In the genomic region with DNA sequence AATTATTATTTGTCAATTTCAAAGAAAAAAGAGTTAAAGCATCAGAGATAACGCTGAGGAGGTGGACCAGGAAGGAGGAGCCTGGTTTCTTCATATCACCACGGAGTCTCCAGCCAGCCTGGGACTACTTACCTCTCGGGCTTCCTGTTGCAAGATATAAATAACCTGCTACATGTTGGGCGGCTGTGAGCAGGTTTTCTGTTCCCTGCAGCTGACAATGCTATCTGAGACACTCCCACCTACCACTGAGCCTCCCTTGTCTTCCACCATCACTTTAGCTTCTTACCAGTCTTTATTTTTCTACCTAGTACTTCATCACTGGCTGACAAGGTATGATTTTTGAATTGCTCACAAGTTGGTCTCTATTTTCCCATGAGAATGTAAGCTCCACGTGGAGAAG, we compare ENCODE assay signal across 22 cellular contexts.
A peak's percentile ranks its signal among the peaks of the same experiment; 100 is the strongest.
DNase-seq lines count a peak whose midpoint lies in the region; ATAC-seq, FAIRE-seq and TF ChIP-seq lines count a peak whose summit lies in the region.
"Had no signal": no experiment of that assay in that cellular context is flagged by ENCODE, and none has a peak within 500 bp of the region (broad histone marks: within the 10 kb centered on the region; RNA-seq: fewer than 3 reads in every experiment).

No MANE protein-coding gene starts in this region.

- in situ Hi-C loops in KBM-7 (cut with MboI; ENCODE audit: low pct_unique_long_range_greater_than_20kb, low sequenced_read_pairs), result no loop called here

- H3K27ac ChIP-seq in A549, result peak overlapping the region; percentile 19 to 51; a peak in 3 of 6 replicates
- H3K27ac ChIP-seq in testis, result no peak overlapping the region
- H3K27ac ChIP-seq: HL-60 had no signal

- no peak for ATAC-seq in A549
- peak; percentile 58 for ATAC-seq in GM21825 (IDR thresholded peaks at IDR 0.05; ENCODE audit: unreplicated experiment)
- ATAC-seq: PC-3 had no signal

- no peak for TF ChIP-seq RAD21 in A549 (conservative IDR thresholded peaks at IDR 0.05 in 1 of 2, IDR thresholded peaks at IDR 0.05 in 1 of 2)

- DNase-seq in A549 (ENCODE audit: low read depth in 1 of 2, low spot score in 1 of 2) (no peak), DMS53 (lab: John Stamatoyannopoulos, UW) (peak; percentile 67), RPMI8226 (peak; percentile 44), testis (no peak), NCI-H128 (lab: John Stamatoyannopoulos, UW; ENCODE audit: unreplicated experiment) (no peak), T-helper 9 cell (no peak), KBM-7 (no peak)
- DNase-seq: AML-193; CD4-positive, alpha-beta memory T cell; EL; HCEC 1CT; NCI-H1092 treated with DMSO at 0.1 percent for 48 hours; NCI-H1930; NCI-H2171; NCI-H446 treated with DMSO at 0.1 percent for 48 hours; NK-92 treated with Interleukin-12 subunit alpha and Interleukin-12 subunit beta, amount 100 ng/mL, for 24 hours; PC-3; T1000 had no signal

- WGBS in A549 (ENCODE audit: missing lambda C conversion rate), result 82% methylated on average over 5 of the region's 5 CpGs
- WGBS in testis, 2 donors, result 62 to 73% methylated on average over 5 of the region's 5 CpGs

- H3K4me2 ChIP-seq in A549, result no peak overlapping the region

- intact Hi-C loops in testis (cut with DNase I; ENCODE audit: low total_unique reads), result no loop called here

- no peak for TF ChIP-seq EP300 in A549 (IDR thresholded peaks at IDR 0.05)

- H3K4me3 ChIP-seq in A549, result no peak overlapping the region
- no peak overlapping the region for H3K4me3 ChIP-seq in testis

- CTCF ChIA-PET in A549 (lab: Yijun Ruan, JAX), result no interaction called here

- H3K4me1 ChIP-seq in A549 (peaks cover 35% of the 10 kb centered on the region), testis (peaks cover 6% of the 10 kb centered on the region)

- FAIRE-seq in A549 (lab: Jason Lieb, UNC), result no peak
- FAIRE-seq: D721Med, GM18507 had no signal

- H3K27me3 ChIP-seq in testis, result no peaks in the 10 kb centered on the region

- TF ChIP-seq POLR2A in A549 (IDR thresholded peaks at IDR 0.05; ENCODE audit: low read length) (no peak), testis (IDR thresholded peaks at IDR 0.05) (no peak)

- no peak for TF ChIP-seq CTCF in A549 (IDR thresholded peaks at IDR 0.05)
- TF ChIP-seq CTCF in testis (IDR thresholded peaks at IDR 0.05), result no peak

- POLR2A ChIA-PET in A549 (lab: Yijun Ruan, JAX), result no interaction called here

- no peaks in the 10 kb centered on the region for H3K9me3 ChIP-seq in A549
- H3K9me3 ChIP-seq in testis, result no peaks in the 10 kb centered on the region

- H3K36me3 ChIP-seq in testis (ENCODE audit: low read depth, missing control alignments), result no peaks in the 10 kb centered on the region

TF ChIP-seq in A549, 52 proteins besides CTCF, POLR2A, EP300 and RAD21:
- TF ChIP-seq, protein P1, sequence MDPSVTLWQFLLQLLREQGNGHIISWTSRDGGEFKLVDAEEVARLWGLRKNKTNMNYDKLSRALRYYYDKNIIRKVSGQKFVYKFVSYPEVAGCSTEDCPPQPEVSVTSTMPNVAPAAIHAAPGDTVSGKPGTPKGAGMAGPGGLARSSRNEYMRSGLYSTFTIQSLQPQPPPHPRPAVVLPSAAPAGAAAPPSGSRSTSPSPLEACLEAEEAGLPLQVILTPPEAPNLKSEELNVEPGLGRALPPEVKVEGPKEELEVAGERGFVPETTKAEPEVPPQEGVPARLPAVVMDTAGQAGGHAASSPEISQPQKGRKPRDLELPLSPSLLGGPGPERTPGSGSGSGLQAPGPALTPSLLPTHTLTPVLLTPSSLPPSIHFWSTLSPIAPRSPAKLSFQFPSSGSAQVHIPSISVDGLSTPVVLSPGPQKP (IDR thresholded peaks at IDR 0.05; ENCODE audit: low read depth, low read length), result no peak
- TF ChIP-seq NR3C1 (IDR thresholded peaks at IDR 0.05) (no peak), SREBF2 (IDR thresholded peaks at IDR 0.05) (no peak), BHLHE40 (IDR thresholded peaks at IDR 0.05; ENCODE audit: low read depth, low read length) (no peak), NFE2L2 (conservative IDR thresholded peaks at IDR 0.05; ENCODE audit: low read length) (no peak), CHD2 (IDR thresholded peaks at IDR 0.05; ENCODE audit: low read length, partially characterized antibody) (no peak), CBX2 (IDR thresholded peaks at IDR 0.05; ENCODE audit: borderline replicate concordance, low read depth) (no peak), POLR2AphosphoS2 (conservative IDR thresholded peaks at IDR 0.05; ENCODE audit: low read length) (no peak), GATA3 (IDR thresholded peaks at IDR 0.05; ENCODE audit: borderline replicate concordance) (no peak)
- TF ChIP-seq, protein P2, sequence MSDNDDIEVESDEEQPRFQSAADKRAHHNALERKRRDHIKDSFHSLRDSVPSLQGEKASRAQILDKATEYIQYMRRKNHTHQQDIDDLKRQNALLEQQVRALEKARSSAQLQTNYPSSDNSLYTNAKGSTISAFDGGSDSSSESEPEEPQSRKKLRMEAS (IDR thresholded peaks at IDR 0.05), result no peak
- TF ChIP-seq, protein P3, sequence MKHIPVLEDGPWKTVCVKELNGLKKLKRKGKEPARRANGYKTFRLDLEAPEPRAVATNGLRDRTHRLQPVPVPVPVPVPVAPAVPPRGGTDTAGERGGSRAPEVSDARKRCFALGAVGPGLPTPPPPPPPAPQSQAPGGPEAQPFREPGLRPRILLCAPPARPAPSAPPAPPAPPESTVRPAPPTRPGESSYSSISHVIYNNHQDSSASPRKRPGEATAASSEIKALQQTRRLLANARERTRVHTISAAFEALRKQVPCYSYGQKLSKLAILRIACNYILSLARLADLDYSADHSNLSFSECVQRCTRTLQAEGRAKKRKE (CRISPR knock-in tag; IDR thresholded peaks at IDR 0.05; ENCODE audit: low read depth), result no peak
- TF ChIP-seq, protein P4, sequence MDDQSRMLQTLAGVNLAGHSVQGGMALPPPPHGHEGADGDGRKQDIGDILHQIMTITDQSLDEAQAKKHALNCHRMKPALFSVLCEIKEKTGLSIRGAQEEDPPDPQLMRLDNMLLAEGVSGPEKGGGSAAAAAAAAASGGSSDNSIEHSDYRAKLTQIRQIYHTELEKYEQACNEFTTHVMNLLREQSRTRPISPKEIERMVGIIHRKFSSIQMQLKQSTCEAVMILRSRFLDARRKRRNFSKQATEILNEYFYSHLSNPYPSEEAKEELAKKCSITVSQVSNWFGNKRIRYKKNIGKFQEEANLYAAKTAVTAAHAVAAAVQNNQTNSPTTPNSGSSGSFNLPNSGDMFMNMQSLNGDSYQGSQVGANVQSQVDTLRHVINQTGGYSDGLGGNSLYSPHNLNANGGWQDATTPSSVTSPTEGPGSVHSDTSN (IDR thresholded peaks at IDR 0.05), result no peak
TF ChIP-seq in A549: peak in this region for 0.

Comparison
In these comparisons a context has a peak if more than half of its experiments do, and no peak if none do; other contexts are left out.
1. DNase-seq: peak in DMS53 (single experiment) and RPMI8226 (single experiment); none in A549 (0 of 2), testis (single experiment), NCI-H128 (single experiment), T-helper 9 cell (single experiment) and KBM-7 (single experiment).
2. H3K27ac ChIP-seq: peak in A549 (2 of 2); none in testis (0 of 2).